In genomic region chr21:44423312-44423821, GRCh38 we compare ENCODE assay signal across 23 cellular contexts. TPM values are rescaled to one million over a fixed set of nuclear protein-coding genes. Genes with fewer than 3 reads are reported as not detected.
DNase-seq lines count a peak whose midpoint lies in the region; ATAC-seq and TF ChIP-seq lines count a peak whose summit lies in the region.
"Had no signal": no experiment of that assay in that cellular context is flagged by ENCODE, and none has a peak within 500 bp of the region (broad histone marks: within the 10 kb centered on the region; RNA-seq: fewer than 3 reads in every experiment).

No MANE protein-coding gene starts in this region.

- no peak overlapping the region for H3K4me3 Mint-ChIP-seq in stimulated activated naive CD8-positive, alpha-beta T cell treated with anti-CD3 and anti-CD28 coated beads, Interleukin-15, amount 100 ng/mL, for 72 hours
- H3K4me3 Mint-ChIP-seq: activated CD8-positive, alpha-beta T cell treated with anti-CD3 and anti-CD28 coated beads for 36 hours had no signal

- H3K4me3 ChIP-seq in WERI-Rb-1 (ENCODE audit: low read depth, low read length) (no peak overlapping the region), aorta (ENCODE audit: low read length in 2 of 2) (no peak overlapping the region)

- no peaks in the 10 kb centered on the region for H3K36me3 ChIP-seq in WERI-Rb-1
- H3K36me3 ChIP-seq in aorta (ENCODE audit: control insufficient read depth in 1 of 2, insufficient read depth in 2 of 2, low read length in 1 of 2), result no peaks in the 10 kb centered on the region

- H3K27ac Mint-ChIP-seq in stimulated activated naive CD8-positive, alpha-beta T cell treated with anti-CD3 and anti-CD28 coated beads, Interleukin-15, amount 100 ng/mL, for 72 hours, result peak overlapping the region in 1 of 2 donors; percentile 54
- H3K27ac Mint-ChIP-seq: activated CD8-positive, alpha-beta T cell treated with anti-CD3 and anti-CD28 coated beads for 36 hours; activated T-helper 2 cell treated with anti-CD3 and anti-CD28 coated beads, Interferon-gamma antibody, Interleukin-2, Interleukin-4, amounts not matched to agents 10 μg/mL and 5 μg/mL and 100 μg/mL, durations not matched to agents 14 hours and 24 hours and 36 hours had no signal

- H3K9me3 ChIP-seq in WERI-Rb-1 (ENCODE audit: severe bottlenecking) (peaks cover 8% of the 10 kb centered on the region), aorta (ENCODE audit: control insufficient read depth, low read length) (no peaks in the 10 kb centered on the region)

- peak; percentile 1 for DNase-seq in stimulated activated naive CD8-positive, alpha-beta T cell treated with anti-CD3 and anti-CD28 coated beads, Interleukin-15, Interleukin-2, amounts not matched to agents 100 U/mL and 50 U/mL, for 24 hours
- DNase-seq in stimulated activated naive CD8-positive, alpha-beta T cell treated with anti-CD3 and anti-CD28 coated beads, Interleukin-15, amount 100 ng/mL, for 72 hours, result no peak
- DNase-seq in WERI-Rb-1, result peak; percentile 20
- DNase-seq in mesenteric fat pad (ENCODE audit: low spot score), result peak; percentile 74
- peak; percentile 33 to 61 for DNase-seq in aorta
- DNase-seq in GDM1 (lab: John Stamatoyannopoulos, UW), result no peak
- DNase-seq in AG08396 (ENCODE audit: low spot score), result no peak
- DNase-seq in activated CD4-positive, alpha-beta T cell treated with anti-CD3 and anti-CD28 coated beads for 4 hours, result no peak
- DNase-seq: activated CD8-positive, alpha-beta T cell treated with anti-CD3 and anti-CD28 coated beads for 36 hours; AML-193; anterior cingulate cortex; Calu3; hippocampal formation; kidney glomerular epithelial cell; NCI-H187; NCI-H524 treated with DMSO at 0.1 percent for 48 hours; nucleus accumbens; PC-3; stimulated activated CD4-positive, alpha-beta T cell treated with anti-CD3 and anti-CD28 coated beads, Interleukin-4, amount 100 ng/mL, for 4 hours; stimulated activated CD8-positive, alpha-beta memory T cell treated with anti-CD3 and anti-CD28 coated beads, Interleukin-4, amount 100 ng/mL, for 48 hours had no signal

- H3K4me1 ChIP-seq in aorta (ENCODE audit: control insufficient read depth in 1 of 2, insufficient read depth in 2 of 2, low read length in 2 of 2), result no peaks in the 10 kb centered on the region

- ATAC-seq in stimulated activated naive CD8-positive, alpha-beta T cell treated with anti-CD3 and anti-CD28 coated beads, Interleukin-15, Interleukin-2, amounts not matched to agents 100 U/mL and 50 U/mL, for 24 hours, result peak; percentile 34
- no peak for ATAC-seq in stimulated activated naive CD8-positive, alpha-beta T cell treated with anti-CD3 and anti-CD28 coated beads, Interleukin-15, amount 100 ng/mL, for 72 hours
- no peak for ATAC-seq in aorta (ENCODE audit: low FRiP score)
- ATAC-seq: activated CD8-positive, alpha-beta T cell treated with anti-CD3 and anti-CD28 coated beads for 36 hours; PC-3; SK-N-SH treated with all-trans-retinoic acid at 6 μM for 48 hours had no signal

- H3K4me1 Mint-ChIP-seq in stimulated activated naive CD8-positive, alpha-beta T cell treated with anti-CD3 and anti-CD28 coated beads, Interleukin-15, amount 100 ng/mL, for 72 hours, result peaks cover 6% of the 10 kb centered on the region

- peaks cover 8 to 12% of the 10 kb centered on the region in 2 donors for H3K9me3 Mint-ChIP-seq in stimulated activated naive CD8-positive, alpha-beta T cell treated with anti-CD3 and anti-CD28 coated beads, Interleukin-15, amount 100 ng/mL, for 72 hours

- 81 to 87% methylated on average over 12 of the region's 12 CpGs for WGBS in aorta, 2 donors

- H3K27me3 ChIP-seq in WERI-Rb-1 (ENCODE audit: insufficient read depth, low read depth, severe bottlenecking), result peaks cover 3% of the 10 kb centered on the region
- no peaks in the 10 kb centered on the region for H3K27me3 ChIP-seq in aorta (ENCODE audit: control insufficient read depth in 1 of 2, insufficient read depth in 2 of 2, low read length in 1 of 2)

- H3K27ac ChIP-seq in WERI-Rb-1 (no peak overlapping the region), aorta (ENCODE audit: low read depth in 1 of 2, low read length in 2 of 2) (no peak overlapping the region)

- no peak for TF ChIP-seq CTCF in WERI-Rb-1 (IDR thresholded peaks at IDR 0.05; ENCODE audit: low read depth, low read length)

- H3K27me3 Mint-ChIP-seq in stimulated activated naive CD8-positive, alpha-beta T cell treated with anti-CD3 and anti-CD28 coated beads, Interleukin-15, amount 100 ng/mL, for 72 hours, result no peaks in the 10 kb centered on the region
- H3K27me3 Mint-ChIP-seq: activated CD8-positive, alpha-beta T cell treated with anti-CD3 and anti-CD28 coated beads for 36 hours had no signal

- intact Hi-C loops in aorta (cut with DNase I), result no loop called here

RNA-seq across cellular contexts. Expression of gene LRRC3, which starts 31.9 kb away (rescaled TPM):
- total RNA-seq in mesenteric fat pad, result 3.8 TPM
- 1 to 10 TPM; 1.6 to 5.3 TPM for total RNA-seq in aorta
- 1 to 10 TPM in 1 of 2 donors, under 1 TPM in 1; 0.63 to 1.5 TPM for polyA plus RNA-seq in aorta
- total RNA-seq: MCF 10A had no signal

Comparison
In these comparisons a context has a peak if more than half of its experiments do, and no peak if none do; other contexts are left out.
1. DNase-seq: peak in stimulated activated naive CD8-positive, alpha-beta T cell treated with anti-CD3 and anti-CD28 coated beads, Interleukin-15, Interleukin-2, amounts not matched to agents 100 U/mL and 50 U/mL, for 24 hours (single experiment), WERI-Rb-1 (single experiment), mesenteric fat pad (single experiment) and aorta (2 of 2); none in stimulated activated naive CD8-positive, alpha-beta T cell treated with anti-CD3 and anti-CD28 coated beads, Interleukin-15, amount 100 ng/mL, for 72 hours (0 of 2), GDM1 (single experiment), AG08396 (single experiment) and activated CD4-positive, alpha-beta T cell treated with anti-CD3 and anti-CD28 coated beads for 4 hours (0 of 2).